Comparison of ENCODE assay signal across 11 cellular contexts in the genomic region with DNA sequence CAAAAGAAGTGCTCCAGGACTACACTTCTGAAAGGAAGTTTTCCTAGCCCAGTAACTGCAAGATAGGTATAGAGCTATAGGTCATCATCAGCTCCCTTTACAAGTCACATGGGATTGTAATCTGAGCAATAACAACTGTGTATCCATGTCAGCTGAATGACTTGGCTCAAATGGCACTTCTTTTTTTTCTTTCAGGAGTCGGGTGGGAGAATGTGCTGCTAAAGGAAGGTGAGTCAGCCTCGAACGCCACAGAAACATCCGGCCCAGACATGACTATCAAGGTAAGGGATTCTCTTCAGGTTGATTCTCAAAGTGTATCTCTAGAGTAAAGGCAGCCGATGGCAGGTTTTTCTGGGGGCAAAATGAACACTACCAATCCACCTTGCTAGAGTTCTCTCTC.
DNase-seq lines count a peak whose midpoint lies in the region; ATAC-seq and TF ChIP-seq lines count a peak whose summit lies in the region.
"Had no signal": no experiment of that assay in that cellular context is flagged by ENCODE, and none has a peak within 500 bp of the region (broad histone marks: within the 10 kb centered on the region; RNA-seq: fewer than 3 reads in every experiment).

No MANE protein-coding gene starts in this region.

- intact Hi-C loops in activated CD4-positive, alpha-beta T cell treated with anti-CD3 and anti-CD28 coated beads for 36 hours (cut with DNase I, micrococcal nuclease), result no loop called here

- H3K27me3 Mint-ChIP-seq in activated CD4-positive, alpha-beta T cell treated with anti-CD3 and anti-CD28 coated beads for 36 hours, result no peaks in the 10 kb centered on the region

- no peak for TF ChIP-seq CTCF in cardiac fibroblast (IDR thresholded peaks at IDR 0.05; ENCODE audit: low read depth, low read length)

- peaks cover 5% of the 10 kb centered on the region for H3K4me1 Mint-ChIP-seq in activated CD4-positive, alpha-beta T cell treated with anti-CD3 and anti-CD28 coated beads for 36 hours

- POLR2A ChIA-PET in activated CD4-positive, alpha-beta T cell treated with anti-CD3 and anti-CD28 coated beads for 36 hours (lab: Charles Lee), result no interaction called here

- ATAC-seq in activated CD4-positive, alpha-beta T cell treated with anti-CD3 and anti-CD28 coated beads for 36 hours, result peak; percentile 86
- no peak for ATAC-seq in GM21737 (IDR thresholded peaks at IDR 0.05; ENCODE audit: unreplicated experiment)
- no peak for ATAC-seq in GM21619 (IDR thresholded peaks at IDR 0.05; ENCODE audit: unreplicated experiment)
- no peak for ATAC-seq in HG03159 (IDR thresholded peaks at IDR 0.05; ENCODE audit: unreplicated experiment)

- H3K9me3 Mint-ChIP-seq in activated CD4-positive, alpha-beta T cell treated with anti-CD3 and anti-CD28 coated beads for 36 hours (ENCODE audit: low read depth), result no peaks in the 10 kb centered on the region
- H3K9me3 Mint-ChIP-seq: dendritic cell treated with granulocyte-macrophage colony-stimulating factor and Interleukin-4, amounts not matched to agents 40 ng/mL and 50 ng/mL, for 4 days had no signal

- no peaks in the 10 kb centered on the region for H3K36me3 Mint-ChIP-seq in activated CD4-positive, alpha-beta T cell treated with anti-CD3 and anti-CD28 coated beads for 36 hours (ENCODE audit: low read depth)

- peak; percentile 39 for DNase-seq in activated CD4-positive, alpha-beta T cell treated with anti-CD3 and anti-CD28 coated beads for 36 hours
- no peak for DNase-seq in activated CD4-positive, alpha-beta T cell treated with anti-CD3 and anti-CD28 coated beads, Interleukin-2, amount 50 U/mL, for 1 hour
- DNase-seq in OCI-M1 (lab: John Stamatoyannopoulos, UW) (peak; percentile 42), cardiac fibroblast (ENCODE audit: low read depth in 2 of 2) (peak; percentile 62 to 96), pulmonary artery endothelial cell (ENCODE audit: low read depth, low spot score) (peak; percentile 92)
- DNase-seq: NCI-H187 had no signal

- H3K4me3 ChIP-seq in cardiac fibroblast (replicated peaks in 1 of 2; ENCODE audit: low read depth in 2 of 2, low read length in 2 of 2), result no peak overlapping the region
- H3K4me3 ChIP-seq: BLaER1 had no signal

- CTCF ChIA-PET in activated CD4-positive, alpha-beta T cell treated with anti-CD3 and anti-CD28 coated beads for 36 hours (lab: Charles Lee), result interaction anchor here (0.7 to 1.4 kb wide), 3 partner anchors 13 to 112 kb away, joined by 3 to 4 read pairs (median 3); no protein-coding TSS in a partner anchor

- H3K4me3 Mint-ChIP-seq in activated CD4-positive, alpha-beta T cell treated with anti-CD3 and anti-CD28 coated beads for 36 hours, result no peak overlapping the region
- H3K4me3 Mint-ChIP-seq: dendritic cell treated with granulocyte-macrophage colony-stimulating factor and Interleukin-4, amounts not matched to agents 40 ng/mL and 50 ng/mL, for 4 days had no signal

- no peak overlapping the region for H3K27ac Mint-ChIP-seq in activated CD4-positive, alpha-beta T cell treated with anti-CD3 and anti-CD28 coated beads for 36 hours
- H3K27ac Mint-ChIP-seq: dendritic cell treated with granulocyte-macrophage colony-stimulating factor and Interleukin-4, amounts not matched to agents 40 ng/mL and 50 ng/mL, for 4 days had no signal
